24 cellular contexts compared by ENCODE assay signal in the genomic region with DNA sequence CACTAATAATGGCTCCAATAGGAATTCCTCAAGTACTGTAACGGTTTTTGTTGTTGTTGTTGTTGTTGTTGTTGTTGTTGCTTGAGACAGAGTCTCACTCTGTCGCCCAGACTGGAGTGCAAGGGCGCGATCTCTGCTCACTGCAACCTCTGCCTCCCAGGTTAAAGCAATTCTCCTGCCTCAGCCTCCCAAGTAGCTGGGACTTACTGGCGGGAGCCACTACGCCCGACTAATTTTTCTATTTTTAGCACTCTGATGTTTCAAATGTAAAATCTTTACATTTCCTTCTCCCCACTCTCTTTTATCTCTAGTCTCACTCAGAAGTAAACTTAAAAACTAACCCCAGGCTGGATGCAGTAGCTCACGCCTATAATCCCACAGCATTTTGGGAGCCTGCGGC. TPM values are rescaled to one million over a fixed set of nuclear protein-coding genes. Genes with fewer than 3 reads are reported as not detected.
DNase-seq lines count a peak whose midpoint lies in the region; ATAC-seq and TF ChIP-seq lines count a peak whose summit lies in the region.
"Had no signal": no experiment of that assay in that cellular context is flagged by ENCODE, and none has a peak within 500 bp of the region (broad histone marks: within the 10 kb centered on the region; RNA-seq: fewer than 3 reads in every experiment).

No MANE protein-coding gene starts in this region.

- no peak for DNase-seq in CD4-positive, alpha-beta T cell
- DNase-seq in WTC11 (ENCODE audit: low spot score) (no peak), endothelial cell (ENCODE audit: low spot score) (no peak), NCI-H1694 (lab: John Stamatoyannopoulos, UW) (no peak), NAMALWA (ENCODE audit: low spot score) (no peak)
- DNase-seq: Calu3, DMS79 treated with DMSO at 0.1 percent for 48 hours, KG1, MM.1S, NCI-H1048, NCI-H1417, NCI-H1694 treated with DMSO at 0.1 percent for 48 hours, NCI-H2081, NCI-H2227 treated with DMSO at 0.1 percent for 48 hours, NCI-H510A, NCI-H69, Right ventricle myocardium superior, RPMI8226 had no signal

- H3K9me3 Mint-ChIP-seq in CD4-positive, alpha-beta T cell, result no peaks in the 10 kb centered on the region
- no peaks in the 10 kb centered on the region for H3K9me3 Mint-ChIP-seq in WTC11
- no peaks in the 10 kb centered on the region for H3K9me3 Mint-ChIP-seq in endothelial cell (ENCODE audit: unreplicated experiment)

- H3K9me3 ChIP-seq in BLaER1, result peaks cover 22% of the 10 kb centered on the region
- no peaks in the 10 kb centered on the region for H3K9me3 ChIP-seq in CD4-positive, alpha-beta T cell (ENCODE audit: control insufficient read depth, low read length)
- H3K9me3 ChIP-seq: SJSA1 had no signal

- H3K4me1 Mint-ChIP-seq in CD4-positive, alpha-beta T cell (ENCODE audit: low read depth), result peaks cover 82% of the 10 kb centered on the region
- H3K4me1 Mint-ChIP-seq in WTC11 (peaks cover 45% of the 10 kb centered on the region), endothelial cell (ENCODE audit: unreplicated experiment) (peaks cover 22% of the 10 kb centered on the region)

- no peak overlapping the region for H3K4me3 ChIP-seq in BLaER1
- H3K4me3 ChIP-seq: BLaER1 treated with 17β-estradiol and CSF1 and Interleukin-3, amounts not matched to agents 10 nM and 100 nM; SJSA1 had no signal

- peak overlapping the region; percentile 60 for H3K27ac Mint-ChIP-seq in CD4-positive, alpha-beta T cell
- H3K27ac Mint-ChIP-seq in WTC11 (peak overlapping the region; percentile 62), endothelial cell (ENCODE audit: unreplicated experiment) (peak overlapping the region; percentile 63)

- H3K27me3 ChIP-seq in BLaER1, result no peaks in the 10 kb centered on the region
- no peaks in the 10 kb centered on the region for H3K27me3 ChIP-seq in CD4-positive, alpha-beta T cell (ENCODE audit: control insufficient read depth, insufficient read depth, low read length)
- H3K27me3 ChIP-seq: BLaER1 treated with 17β-estradiol and CSF1 and Interleukin-3, amounts not matched to agents 10 nM and 100 nM; SJSA1 had no signal

- H3K36me3 Mint-ChIP-seq in CD4-positive, alpha-beta T cell (ENCODE audit: low read depth), result peaks cover 54% of the 10 kb centered on the region
- H3K36me3 Mint-ChIP-seq in WTC11, result 0 out of 2 replicates have a peak, but pooled peaks cover 8% of the 10 kb centered on the region
- peaks cover 3% of the 10 kb centered on the region for H3K36me3 Mint-ChIP-seq in endothelial cell (ENCODE audit: low read depth, unreplicated experiment)

- H3K4me2 ChIP-seq in BLaER1, result 0 out of 2 replicates have a peak overlapping the region, but pooled peaks have one; percentile 11
- H3K4me2 ChIP-seq: BLaER1 treated with 17β-estradiol and CSF1 and Interleukin-3, amounts not matched to agents 10 nM and 100 nM had no signal

- intact Hi-C loops in CD4-positive, alpha-beta T cell (cut with DNase I, micrococcal nuclease), result no loop called here

- no peaks in the 10 kb centered on the region for H3K27me3 Mint-ChIP-seq in CD4-positive, alpha-beta T cell
- H3K27me3 Mint-ChIP-seq in WTC11 (ENCODE audit: low read depth) (no peaks in the 10 kb centered on the region), endothelial cell (ENCODE audit: unreplicated experiment) (peaks cover 2% of the 10 kb centered on the region)

- H3K36me3 ChIP-seq in BLaER1, result peaks cover 64% of the 10 kb centered on the region

- POLR2A ChIA-PET in CD4-positive, alpha-beta T cell (lab: Charles Lee), result interaction anchor here (0.6 to 2.1 kb wide), 3 partner anchors 9 to 201 kb away, joined by 3 to 8 read pairs (median 3); a partner anchor contains a TSS
- POLR2A ChIA-PET in WTC11 (lab: Charles Lee), result no interaction called here

- H3K27ac ChIP-seq in BLaER1, result no peak overlapping the region
- H3K27ac ChIP-seq in CD4-positive, alpha-beta T cell (ENCODE audit: low read depth, low read length), result no peak overlapping the region
- H3K27ac ChIP-seq: BLaER1 treated with 17β-estradiol and CSF1 and Interleukin-3, amounts not matched to agents 10 nM and 100 nM; SJSA1 had no signal

- no peak for ATAC-seq in CD4-positive, alpha-beta T cell (ENCODE audit: poor library complexity)
- no peak for ATAC-seq in WTC11
- ATAC-seq in GM21717 (IDR thresholded peaks at IDR 0.05; ENCODE audit: unreplicated experiment), result no peak
- no peak for ATAC-seq in HG03196 (IDR thresholded peaks at IDR 0.05; ENCODE audit: unreplicated experiment)
- ATAC-seq: HCT116 had no signal

- H3K4me3 Mint-ChIP-seq in CD4-positive, alpha-beta T cell, result no peak overlapping the region
- H3K4me3 Mint-ChIP-seq in WTC11 (no peak overlapping the region), endothelial cell (ENCODE audit: unreplicated experiment) (peak overlapping the region; percentile 47)

- peaks cover 98% of the 10 kb centered on the region for H4K20me1 ChIP-seq in BLaER1

- peaks cover 32% of the 10 kb centered on the region for H3K4me1 ChIP-seq in BLaER1
- H3K4me1 ChIP-seq: SJSA1 had no signal

- H3K9ac ChIP-seq in BLaER1, result no peak overlapping the region
- H3K9ac ChIP-seq: BLaER1 treated with 17β-estradiol and CSF1 and Interleukin-3, amounts not matched to agents 10 nM and 100 nM had no signal

- no peak for TF ChIP-seq CTCF in CD4-positive, alpha-beta T cell (IDR thresholded peaks at IDR 0.05)
- TF ChIP-seq CTCF in WTC11 (IDR thresholded peaks at IDR 0.05), result no peak
- no peak for TF ChIP-seq CTCF in endothelial cell (IDR thresholded peaks at IDR 0.05; ENCODE audit: unreplicated experiment)

- CTCF ChIA-PET in CD4-positive, alpha-beta T cell (lab: Charles Lee), result interaction anchor here (1.1 kb wide), 1 partner anchor 123 kb away, joined by 4 read pairs; no protein-coding TSS in a partner anchor
- CTCF ChIA-PET in WTC11 (lab: Charles Lee), result no interaction called here

TF ChIP-seq in WTC11, 78 proteins besides CTCF, POLR2A, EP300 and RAD21:
- TF ChIP-seq NR2C2 (CRISPR knock-in tag; IDR thresholded peaks at IDR 0.05) (no peak), ZNF423 (CRISPR knock-in tag; IDR thresholded peaks at IDR 0.05) (no peak), TCF7 (CRISPR knock-in tag; IDR thresholded peaks at IDR 0.05; ENCODE audit: low read depth) (no peak), RELA (CRISPR knock-in tag; IDR thresholded peaks at IDR 0.05; ENCODE audit: borderline replicate concordance) (no peak)

RNA-seq across cellular contexts. Expression of a gene that starts 8.0 kb away (rescaled TPM):
- 10 to 100 TPM; 31.9 to 34.1 TPM for total RNA-seq in CD4-positive, alpha-beta T cell
- 66.9 to 76.0 TPM (median 71.0 TPM) in 3 replicates for total RNA-seq in WTC11 (2021)
- 61.8 TPM for total RNA-seq in endothelial cell (ENCODE audit: unreplicated experiment)
